Comparison of ENCODE assay signal across 1 cellular context in the genomic region with DNA sequence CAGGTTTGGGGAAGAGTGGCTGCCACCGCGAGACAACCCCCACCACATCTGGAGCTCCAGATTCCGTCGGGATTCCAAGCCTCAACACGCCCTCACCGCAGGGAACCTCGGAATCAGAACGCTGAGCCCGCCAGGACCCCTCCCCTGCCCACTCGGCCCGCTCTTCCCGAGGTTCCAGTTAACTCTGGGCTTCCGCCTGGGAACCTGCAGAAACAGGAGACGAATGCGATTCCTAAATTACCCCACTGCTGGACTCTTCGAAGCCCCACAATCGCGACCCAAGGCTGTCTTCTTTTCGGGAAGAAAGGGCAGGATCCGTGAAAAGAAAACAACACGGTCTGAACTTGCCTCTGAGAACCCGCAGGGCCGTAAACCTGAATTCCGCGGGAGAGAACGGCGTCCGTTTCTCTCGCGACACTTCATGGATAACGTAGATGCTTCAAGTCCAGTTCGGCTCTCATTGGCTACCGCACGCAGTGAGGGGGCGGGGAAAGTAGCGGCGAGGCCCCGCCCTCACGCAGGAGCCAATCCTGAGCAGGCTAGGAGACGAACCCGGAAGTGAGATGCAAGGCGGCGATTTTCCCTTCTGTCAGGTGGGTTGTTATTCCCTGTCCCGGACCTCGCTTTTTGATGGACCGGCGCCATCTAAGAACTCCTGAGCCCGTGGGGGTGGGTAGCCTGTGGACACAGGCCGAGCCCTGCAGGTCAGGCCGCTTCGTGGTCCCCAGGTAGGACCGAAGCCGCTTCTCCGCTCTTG.
TF ChIP-seq lines count a peak whose summit lies in the region.

A gene with protein sequence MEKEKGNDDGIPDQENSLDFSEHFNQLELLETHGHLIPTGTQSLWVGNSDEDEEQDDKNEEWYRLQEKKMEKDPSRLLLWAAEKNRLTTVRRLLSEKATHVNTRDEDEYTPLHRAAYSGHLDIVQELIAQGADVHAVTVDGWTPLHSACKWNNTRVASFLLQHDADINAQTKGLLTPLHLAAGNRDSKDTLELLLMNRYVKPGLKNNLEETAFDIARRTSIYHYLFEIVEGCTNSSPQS (plus strand): TSS at position 542 of the 757 bp plus-strand sequence. CDS start 2,710 bp downstream, outside the sequence.
A gene (minus strand): TSS at position 402 of the 757 bp plus-strand sequence. CDS start 1,043 bp downstream, outside the sequence.

TF ChIP-seq in K562, 482 proteins besides CTCF, POLR2A, EP300 and RAD21 (continued from another document and continues in another):
- TF ChIP-seq, protein P1, sequence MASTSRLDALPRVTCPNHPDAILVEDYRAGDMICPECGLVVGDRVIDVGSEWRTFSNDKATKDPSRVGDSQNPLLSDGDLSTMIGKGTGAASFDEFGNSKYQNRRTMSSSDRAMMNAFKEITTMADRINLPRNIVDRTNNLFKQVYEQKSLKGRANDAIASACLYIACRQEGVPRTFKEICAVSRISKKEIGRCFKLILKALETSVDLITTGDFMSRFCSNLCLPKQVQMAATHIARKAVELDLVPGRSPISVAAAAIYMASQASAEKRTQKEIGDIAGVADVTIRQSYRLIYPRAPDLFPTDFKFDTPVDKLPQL (IDR thresholded peaks at IDR 0.05; ENCODE audit: extremely low read depth, insufficient read length): no peak
- TF ChIP-seq POU5F1 (IDR thresholded peaks at IDR 0.05; ENCODE audit: borderline replicate concordance, low read depth, low read length, partially characterized antibody) (no peak), FOS (IDR thresholded peaks at IDR 0.05; ENCODE audit: extremely low read depth, insufficient read length) (peak; percentile 67), COPS2 (conservative IDR thresholded peaks at IDR 0.05) (no peak), MYC (IDR thresholded peaks at IDR 0.05; ENCODE audit: low read depth, low read length) (peak; percentile 50; the same call in 1 of the 2 replicates), MYC (CRISPR knock-in tag; IDR thresholded peaks at IDR 0.05; ENCODE audit: borderline replicate concordance, low read depth) (no peak), CBFA2T3 (IDR thresholded peaks at IDR 0.05) (no peak), CEBPB (tag; IDR thresholded peaks at IDR 0.05) (no peak), KDM5B (IDR thresholded peaks at IDR 0.05; ENCODE audit: insufficient replicate concordance, low read depth, low read length) (peak; percentile 71), PPARD (CRISPR knock-in tag; IDR thresholded peaks at IDR 0.05) (no peak), BRD9 (IDR thresholded peaks at IDR 0.05; ENCODE audit: low read depth, partially characterized antibody) (no peak), ZNF384 (IDR thresholded peaks at IDR 0.05; ENCODE audit: low read depth, low read length) (no peak), RNF2 (IDR thresholded peaks at IDR 0.05) (no peak), JUNB (CRISPR knock-in tag; conservative IDR thresholded peaks at IDR 0.05) (no peak), STAG1 (CRISPR knock-in tag; IDR thresholded peaks at IDR 0.05; ENCODE audit: borderline replicate concordance) (no peak), PHF20 (IDR thresholded peaks at IDR 0.05; ENCODE audit: partially characterized antibody) (peak; percentile 95)
- TF ChIP-seq, protein P2, sequence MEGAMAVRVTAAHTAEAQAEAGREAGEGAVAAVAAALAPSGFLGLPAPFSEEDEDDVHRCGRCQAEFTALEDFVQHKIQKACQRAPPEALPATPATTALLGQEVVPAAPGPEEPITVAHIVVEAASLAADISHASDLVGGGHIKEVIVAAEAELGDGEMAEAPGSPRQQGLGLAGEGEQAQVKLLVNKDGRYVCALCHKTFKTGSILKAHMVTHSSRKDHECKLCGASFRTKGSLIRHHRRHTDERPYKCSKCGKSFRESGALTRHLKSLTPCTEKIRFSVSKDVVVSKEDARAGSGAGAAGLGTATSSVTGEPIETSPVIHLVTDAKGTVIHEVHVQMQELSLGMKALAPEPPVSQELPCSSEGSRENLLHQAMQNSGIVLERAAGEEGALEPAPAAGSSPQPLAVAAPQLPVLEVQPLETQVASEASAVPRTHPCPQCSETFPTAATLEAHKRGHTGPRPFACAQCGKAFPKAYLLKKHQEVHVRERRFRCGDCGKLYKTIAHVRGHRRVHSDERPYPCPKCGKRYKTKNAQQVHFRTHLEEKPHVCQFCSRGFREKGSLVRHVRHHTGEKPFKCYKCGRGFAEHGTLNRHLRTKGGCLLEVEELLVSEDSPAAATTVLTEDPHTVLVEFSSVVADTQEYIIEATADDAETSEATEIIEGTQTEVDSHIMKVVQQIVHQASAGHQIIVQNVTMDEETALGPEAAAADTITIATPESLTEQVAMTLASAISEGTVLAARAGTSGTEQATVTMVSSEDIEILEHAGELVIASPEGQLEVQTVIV (CRISPR knock-in tag; IDR thresholded peaks at IDR 0.05; ENCODE audit: borderline replicate concordance): no peak
- TF ChIP-seq, protein P3, sequence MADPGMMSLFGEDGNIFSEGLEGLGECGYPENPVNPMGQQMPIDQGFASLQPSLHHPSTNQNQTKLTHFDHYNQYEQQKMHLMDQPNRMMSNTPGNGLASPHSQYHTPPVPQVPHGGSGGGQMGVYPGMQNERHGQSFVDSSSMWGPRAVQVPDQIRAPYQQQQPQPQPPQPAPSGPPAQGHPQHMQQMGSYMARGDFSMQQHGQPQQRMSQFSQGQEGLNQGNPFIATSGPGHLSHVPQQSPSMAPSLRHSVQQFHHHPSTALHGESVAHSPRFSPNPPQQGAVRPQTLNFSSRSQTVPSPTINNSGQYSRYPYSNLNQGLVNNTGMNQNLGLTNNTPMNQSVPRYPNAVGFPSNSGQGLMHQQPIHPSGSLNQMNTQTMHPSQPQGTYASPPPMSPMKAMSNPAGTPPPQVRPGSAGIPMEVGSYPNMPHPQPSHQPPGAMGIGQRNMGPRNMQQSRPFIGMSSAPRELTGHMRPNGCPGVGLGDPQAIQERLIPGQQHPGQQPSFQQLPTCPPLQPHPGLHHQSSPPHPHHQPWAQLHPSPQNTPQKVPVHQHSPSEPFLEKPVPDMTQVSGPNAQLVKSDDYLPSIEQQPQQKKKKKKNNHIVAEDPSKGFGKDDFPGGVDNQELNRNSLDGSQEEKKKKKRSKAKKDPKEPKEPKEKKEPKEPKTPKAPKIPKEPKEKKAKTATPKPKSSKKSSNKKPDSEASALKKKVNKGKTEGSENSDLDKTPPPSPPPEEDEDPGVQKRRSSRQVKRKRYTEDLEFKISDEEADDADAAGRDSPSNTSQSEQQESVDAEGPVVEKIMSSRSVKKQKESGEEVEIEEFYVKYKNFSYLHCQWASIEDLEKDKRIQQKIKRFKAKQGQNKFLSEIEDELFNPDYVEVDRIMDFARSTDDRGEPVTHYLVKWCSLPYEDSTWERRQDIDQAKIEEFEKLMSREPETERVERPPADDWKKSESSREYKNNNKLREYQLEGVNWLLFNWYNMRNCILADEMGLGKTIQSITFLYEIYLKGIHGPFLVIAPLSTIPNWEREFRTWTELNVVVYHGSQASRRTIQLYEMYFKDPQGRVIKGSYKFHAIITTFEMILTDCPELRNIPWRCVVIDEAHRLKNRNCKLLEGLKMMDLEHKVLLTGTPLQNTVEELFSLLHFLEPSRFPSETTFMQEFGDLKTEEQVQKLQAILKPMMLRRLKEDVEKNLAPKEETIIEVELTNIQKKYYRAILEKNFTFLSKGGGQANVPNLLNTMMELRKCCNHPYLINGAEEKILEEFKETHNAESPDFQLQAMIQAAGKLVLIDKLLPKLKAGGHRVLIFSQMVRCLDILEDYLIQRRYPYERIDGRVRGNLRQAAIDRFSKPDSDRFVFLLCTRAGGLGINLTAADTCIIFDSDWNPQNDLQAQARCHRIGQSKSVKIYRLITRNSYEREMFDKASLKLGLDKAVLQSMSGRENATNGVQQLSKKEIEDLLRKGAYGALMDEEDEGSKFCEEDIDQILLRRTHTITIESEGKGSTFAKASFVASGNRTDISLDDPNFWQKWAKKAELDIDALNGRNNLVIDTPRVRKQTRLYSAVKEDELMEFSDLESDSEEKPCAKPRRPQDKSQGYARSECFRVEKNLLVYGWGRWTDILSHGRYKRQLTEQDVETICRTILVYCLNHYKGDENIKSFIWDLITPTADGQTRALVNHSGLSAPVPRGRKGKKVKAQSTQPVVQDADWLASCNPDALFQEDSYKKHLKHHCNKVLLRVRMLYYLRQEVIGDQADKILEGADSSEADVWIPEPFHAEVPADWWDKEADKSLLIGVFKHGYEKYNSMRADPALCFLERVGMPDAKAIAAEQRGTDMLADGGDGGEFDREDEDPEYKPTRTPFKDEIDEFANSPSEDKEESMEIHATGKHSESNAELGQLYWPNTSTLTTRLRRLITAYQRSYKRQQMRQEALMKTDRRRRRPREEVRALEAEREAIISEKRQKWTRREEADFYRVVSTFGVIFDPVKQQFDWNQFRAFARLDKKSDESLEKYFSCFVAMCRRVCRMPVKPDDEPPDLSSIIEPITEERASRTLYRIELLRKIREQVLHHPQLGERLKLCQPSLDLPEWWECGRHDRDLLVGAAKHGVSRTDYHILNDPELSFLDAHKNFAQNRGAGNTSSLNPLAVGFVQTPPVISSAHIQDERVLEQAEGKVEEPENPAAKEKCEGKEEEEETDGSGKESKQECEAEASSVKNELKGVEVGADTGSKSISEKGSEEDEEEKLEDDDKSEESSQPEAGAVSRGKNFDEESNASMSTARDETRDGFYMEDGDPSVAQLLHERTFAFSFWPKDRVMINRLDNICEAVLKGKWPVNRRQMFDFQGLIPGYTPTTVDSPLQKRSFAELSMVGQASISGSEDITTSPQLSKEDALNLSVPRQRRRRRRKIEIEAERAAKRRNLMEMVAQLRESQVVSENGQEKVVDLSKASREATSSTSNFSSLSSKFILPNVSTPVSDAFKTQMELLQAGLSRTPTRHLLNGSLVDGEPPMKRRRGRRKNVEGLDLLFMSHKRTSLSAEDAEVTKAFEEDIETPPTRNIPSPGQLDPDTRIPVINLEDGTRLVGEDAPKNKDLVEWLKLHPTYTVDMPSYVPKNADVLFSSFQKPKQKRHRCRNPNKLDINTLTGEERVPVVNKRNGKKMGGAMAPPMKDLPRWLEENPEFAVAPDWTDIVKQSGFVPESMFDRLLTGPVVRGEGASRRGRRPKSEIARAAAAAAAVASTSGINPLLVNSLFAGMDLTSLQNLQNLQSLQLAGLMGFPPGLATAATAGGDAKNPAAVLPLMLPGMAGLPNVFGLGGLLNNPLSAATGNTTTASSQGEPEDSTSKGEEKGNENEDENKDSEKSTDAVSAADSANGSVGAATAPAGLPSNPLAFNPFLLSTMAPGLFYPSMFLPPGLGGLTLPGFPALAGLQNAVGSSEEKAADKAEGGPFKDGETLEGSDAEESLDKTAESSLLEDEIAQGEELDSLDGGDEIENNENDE (IDR thresholded peaks at IDR 0.05; ENCODE audit: low read depth, low read length): no peak
- TF ChIP-seq, protein P4, sequence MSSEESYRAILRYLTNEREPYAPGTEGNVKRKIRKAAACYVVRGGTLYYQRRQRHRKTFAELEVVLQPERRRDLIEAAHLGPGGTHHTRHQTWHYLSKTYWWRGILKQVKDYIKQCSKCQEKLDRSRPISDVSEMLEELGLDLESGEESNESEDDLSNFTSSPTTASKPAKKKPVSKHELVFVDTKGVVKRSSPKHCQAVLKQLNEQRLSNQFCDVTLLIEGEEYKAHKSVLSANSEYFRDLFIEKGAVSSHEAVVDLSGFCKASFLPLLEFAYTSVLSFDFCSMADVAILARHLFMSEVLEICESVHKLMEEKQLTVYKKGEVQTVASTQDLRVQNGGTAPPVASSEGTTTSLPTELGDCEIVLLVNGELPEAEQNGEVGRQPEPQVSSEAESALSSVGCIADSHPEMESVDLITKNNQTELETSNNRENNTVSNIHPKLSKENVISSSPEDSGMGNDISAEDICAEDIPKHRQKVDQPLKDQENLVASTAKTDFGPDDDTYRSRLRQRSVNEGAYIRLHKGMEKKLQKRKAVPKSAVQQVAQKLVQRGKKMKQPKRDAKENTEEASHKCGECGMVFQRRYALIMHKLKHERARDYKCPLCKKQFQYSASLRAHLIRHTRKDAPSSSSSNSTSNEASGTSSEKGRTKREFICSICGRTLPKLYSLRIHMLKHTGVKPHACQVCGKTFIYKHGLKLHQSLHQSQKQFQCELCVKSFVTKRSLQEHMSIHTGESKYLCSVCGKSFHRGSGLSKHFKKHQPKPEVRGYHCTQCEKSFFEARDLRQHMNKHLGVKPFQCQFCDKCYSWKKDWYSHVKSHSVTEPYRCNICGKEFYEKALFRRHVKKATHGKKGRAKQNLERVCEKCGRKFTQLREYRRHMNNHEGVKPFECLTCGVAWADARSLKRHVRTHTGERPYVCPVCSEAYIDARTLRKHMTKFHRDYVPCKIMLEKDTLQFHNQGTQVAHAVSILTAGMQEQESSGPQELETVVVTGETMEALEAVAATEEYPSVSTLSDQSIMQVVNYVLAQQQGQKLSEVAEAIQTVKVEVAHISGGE (CRISPR knock-in tag; IDR thresholded peaks at IDR 0.05): 0 out of 6 replicates have a peak, but pooled peaks of 2 of the 3 experiments have one; percentile 27 to 35
- TF ChIP-seq, protein P5, sequence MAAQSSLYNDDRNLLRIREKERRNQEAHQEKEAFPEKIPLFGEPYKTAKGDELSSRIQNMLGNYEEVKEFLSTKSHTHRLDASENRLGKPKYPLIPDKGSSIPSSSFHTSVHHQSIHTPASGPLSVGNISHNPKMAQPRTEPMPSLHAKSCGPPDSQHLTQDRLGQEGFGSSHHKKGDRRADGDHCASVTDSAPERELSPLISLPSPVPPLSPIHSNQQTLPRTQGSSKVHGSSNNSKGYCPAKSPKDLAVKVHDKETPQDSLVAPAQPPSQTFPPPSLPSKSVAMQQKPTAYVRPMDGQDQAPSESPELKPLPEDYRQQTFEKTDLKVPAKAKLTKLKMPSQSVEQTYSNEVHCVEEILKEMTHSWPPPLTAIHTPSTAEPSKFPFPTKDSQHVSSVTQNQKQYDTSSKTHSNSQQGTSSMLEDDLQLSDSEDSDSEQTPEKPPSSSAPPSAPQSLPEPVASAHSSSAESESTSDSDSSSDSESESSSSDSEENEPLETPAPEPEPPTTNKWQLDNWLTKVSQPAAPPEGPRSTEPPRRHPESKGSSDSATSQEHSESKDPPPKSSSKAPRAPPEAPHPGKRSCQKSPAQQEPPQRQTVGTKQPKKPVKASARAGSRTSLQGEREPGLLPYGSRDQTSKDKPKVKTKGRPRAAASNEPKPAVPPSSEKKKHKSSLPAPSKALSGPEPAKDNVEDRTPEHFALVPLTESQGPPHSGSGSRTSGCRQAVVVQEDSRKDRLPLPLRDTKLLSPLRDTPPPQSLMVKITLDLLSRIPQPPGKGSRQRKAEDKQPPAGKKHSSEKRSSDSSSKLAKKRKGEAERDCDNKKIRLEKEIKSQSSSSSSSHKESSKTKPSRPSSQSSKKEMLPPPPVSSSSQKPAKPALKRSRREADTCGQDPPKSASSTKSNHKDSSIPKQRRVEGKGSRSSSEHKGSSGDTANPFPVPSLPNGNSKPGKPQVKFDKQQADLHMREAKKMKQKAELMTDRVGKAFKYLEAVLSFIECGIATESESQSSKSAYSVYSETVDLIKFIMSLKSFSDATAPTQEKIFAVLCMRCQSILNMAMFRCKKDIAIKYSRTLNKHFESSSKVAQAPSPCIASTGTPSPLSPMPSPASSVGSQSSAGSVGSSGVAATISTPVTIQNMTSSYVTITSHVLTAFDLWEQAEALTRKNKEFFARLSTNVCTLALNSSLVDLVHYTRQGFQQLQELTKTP (IDR thresholded peaks at IDR 0.05; ENCODE audit: low read depth in 1 of 2, partially characterized antibody in 2 of 2): peak in 1 of 2 experiments; percentile 2
- TF ChIP-seq, protein P6, sequence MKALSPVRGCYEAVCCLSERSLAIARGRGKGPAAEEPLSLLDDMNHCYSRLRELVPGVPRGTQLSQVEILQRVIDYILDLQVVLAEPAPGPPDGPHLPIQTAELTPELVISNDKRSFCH (CRISPR knock-in tag; IDR thresholded peaks at IDR 0.05): no peak
- TF ChIP-seq, protein P6 (tag; IDR thresholded peaks at IDR 0.05): no peak
